10 cellular contexts compared by ENCODE assay signal in genomic region chr10:11560076-11560709, GRCh38. TPM values are rescaled to one million over a fixed set of nuclear protein-coding genes. Genes with fewer than 3 reads are reported as not detected.
A peak's percentile ranks its signal among the peaks of the same experiment; 100 is the strongest.
DNase-seq lines count a peak whose midpoint lies in the region; ATAC-seq, FAIRE-seq and TF ChIP-seq lines count a peak whose summit lies in the region.
"Had no signal": no experiment of that assay in that cellular context is flagged by ENCODE, and none has a peak within 500 bp of the region (broad histone marks: within the 10 kb centered on the region; RNA-seq: fewer than 3 reads in every experiment).

No MANE protein-coding gene starts in this region.

- H3K4me1 Mint-ChIP-seq in Calu3 (ENCODE audit: low read depth, unreplicated experiment) = peaks cover 67% of the 10 kb centered on the region

- H3K27ac Mint-ChIP-seq in Calu3 (ENCODE audit: unreplicated experiment) = no peak overlapping the region

- ATAC-seq in GM21390 (IDR thresholded peaks at IDR 0.05; ENCODE audit: unreplicated experiment) (peak; percentile 82), HG03442 (IDR thresholded peaks at IDR 0.05; ENCODE audit: unreplicated experiment) (peak; percentile 82)
- ATAC-seq in activated CD4-positive, CD25-positive, alpha-beta regulatory T cell treated with anti-CD3 and anti-CD28 coated beads, Interleukin-2, amount 50 U/mL, for 24 hours = no peak

- TF ChIP-seq POLR2A in endothelial cell of umbilical vein (IDR thresholded peaks at IDR 0.05; ENCODE audit: low read depth, low read length) = no peak

- no peaks in the 10 kb centered on the region for H3K9me3 ChIP-seq in endothelial cell of umbilical vein (replicated peaks; ENCODE audit: control insufficient read depth, insufficient read depth, low read length)
- H3K9me3 ChIP-seq: BE2C had no signal

- H3K4me3 Mint-ChIP-seq in Calu3 (ENCODE audit: low read depth, unreplicated experiment) = peak overlapping the region; percentile 41

- CTCF ChIA-PET in Calu3 (lab: Charles Lee) = interaction anchor here (0.6 to 1.2 kb wide), 3 partner anchors 8 to 127 kb away, joined by 3 read pairs; no protein-coding TSS in a partner anchor
- CTCF ChIA-PET in endothelial cell of umbilical vein (lab: Charles Lee) = interaction anchor here (0.9 to 1.2 kb wide), 3 partner anchors 15 to 198 kb away, joined by 3 to 5 read pairs (median 3); no protein-coding TSS in a partner anchor

- TF ChIP-seq CTCF in Calu3 (IDR thresholded peaks at IDR 0.05; ENCODE audit: unreplicated experiment) (no peak), endothelial cell of umbilical vein (IDR thresholded peaks at IDR 0.05; ENCODE audit: extremely low read depth in 1 of 2, insufficient read depth in 1 of 2, low read depth in 1 of 2, low read length in 2 of 2) (no peak)

- H2AFZ ChIP-seq in endothelial cell of umbilical vein (ENCODE audit: low read depth, low read length) = no peak overlapping the region

- peaks cover 4% of the 10 kb centered on the region for H3K9me3 Mint-ChIP-seq in Calu3 (ENCODE audit: low read depth, unreplicated experiment)

- dilution Hi-C loops in endothelial cell of umbilical vein (cut with MboI; ENCODE audit: extremely low pct_ligation_motif_present, low sequenced_read_pairs) = no loop called here

- FAIRE-seq in endothelial cell of umbilical vein (lab: Jason Lieb, UNC) = no peak

- no peak overlapping the region for H3K4me3 ChIP-seq in endothelial cell of umbilical vein (replicated peaks in 1 of 3; ENCODE audit: insufficient read depth in 1 of 3, low read depth in 1 of 3, low read length in 3 of 3)

- no peaks in the 10 kb centered on the region for H3K27me3 Mint-ChIP-seq in Calu3 (ENCODE audit: unreplicated experiment)

- no peaks in the 10 kb centered on the region for H3K36me3 ChIP-seq in endothelial cell of umbilical vein (ENCODE audit: control insufficient read depth in 2 of 2, extremely low read depth in 1 of 2, insufficient read depth in 2 of 2, low read length in 2 of 2)
- H3K36me3 ChIP-seq: BE2C had no signal

- no peaks in the 10 kb centered on the region for H3K9me1 ChIP-seq in endothelial cell of umbilical vein (replicated peaks; ENCODE audit: control insufficient read depth, extremely low read depth, insufficient read depth, low read length)

- peaks cover 5% of the 10 kb centered on the region for H3K36me3 Mint-ChIP-seq in Calu3 (ENCODE audit: insufficient read depth, unreplicated experiment)

- POLR2A ChIA-PET in endothelial cell of umbilical vein (lab: Charles Lee) = no interaction called here

- no peak overlapping the region for H3K9ac ChIP-seq in endothelial cell of umbilical vein (replicated peaks; ENCODE audit: extremely low read depth, insufficient read depth, low read length)

- H4K20me1 ChIP-seq in endothelial cell of umbilical vein (replicated peaks; ENCODE audit: control insufficient read depth, extremely low read depth, insufficient read depth, low read length) = peaks cover 6% of the 10 kb centered on the region

- H3K27me3 ChIP-seq in endothelial cell of umbilical vein (ENCODE audit: control insufficient read depth in 2 of 2, insufficient read depth in 2 of 2, low read length in 2 of 2) = no peaks in the 10 kb centered on the region
- H3K27me3 ChIP-seq: BE2C had no signal

- BruUV-seq in Calu3 (replicated peaks; lab: Mats Ljungman, UMichigan) (no TSS peak), endothelial cell of umbilical vein (replicated peaks; lab: Mats Ljungman, UMichigan) (no TSS peak)

- intact Hi-C loops in Calu3 (cut with micrococcal nuclease; ENCODE audit: unreplicated experiment) = loop anchor here (1.0 kb wide), 1 partner anchor 8 kb away; no protein-coding TSS in a partner anchor
- intact Hi-C loops in endothelial cell of umbilical vein (cut with micrococcal nuclease) = no loop called here
- intact Hi-C loops in posterior vena cava (cut with DNase I) = no loop called here

- no peak overlapping the region for H3K27ac ChIP-seq in endothelial cell of umbilical vein (ENCODE audit: insufficient read depth, low read depth, low read length)

- H3K4me2 ChIP-seq in endothelial cell of umbilical vein (ENCODE audit: insufficient read depth, low read length) = no peak overlapping the region

- H3K4me1 ChIP-seq in endothelial cell of umbilical vein (ENCODE audit: control insufficient read depth, extremely low read depth, insufficient read depth, low read length) = no peaks in the 10 kb centered on the region

- peaks cover 42% of the 10 kb centered on the region for H3K79me2 ChIP-seq in endothelial cell of umbilical vein (ENCODE audit: control insufficient read depth, insufficient read depth, low read length)

- DNase-seq in Calu3 (no peak), endothelial cell of umbilical vein (ENCODE audit: low read depth, low spot score) (peak; percentile 28), posterior vena cava (ENCODE audit: low spot score) (no peak), NCI-H1417 treated with DMSO at 0.1 percent for 48 hours (lab: John Stamatoyannopoulos, UW) (no peak), Ammon's horn (ENCODE audit: low spot score) (no peak)
- DNase-seq: BE2C, T-helper 1 cell had no signal

TF ChIP-seq in endothelial cell of umbilical vein, 7 proteins besides CTCF, POLR2A, EP300 and RAD21:
- TF ChIP-seq POLR2AphosphoS5 (IDR thresholded peaks at IDR 0.05; ENCODE audit: insufficient read depth, low read depth, low read length) = no peak
- TF ChIP-seq EZH2 (IDR thresholded peaks at IDR 0.05; ENCODE audit: borderline replicate concordance, low read depth, low read length, severe bottlenecking) = no peak
- no peak for TF ChIP-seq FOS (IDR thresholded peaks at IDR 0.05; ENCODE audit: borderline replicate concordance, insufficient read depth, low read length)
- TF ChIP-seq MYC (IDR thresholded peaks at IDR 0.05; ENCODE audit: low read depth, low read length) = no peak
- TF ChIP-seq MAX (IDR thresholded peaks at IDR 0.05; ENCODE audit: insufficient read depth, insufficient read length) = no peak
- no peak for TF ChIP-seq JUN (IDR thresholded peaks at IDR 0.05; ENCODE audit: borderline replicate concordance, insufficient read depth, insufficient read length, low read depth)
- TF ChIP-seq GATA2 (IDR thresholded peaks at IDR 0.05; ENCODE audit: insufficient read depth, insufficient read length, low read depth, low read length) = no peak
TF ChIP-seq in endothelial cell of umbilical vein: peak in this region for 0.

RNA-seq across cellular contexts. Expression of gene USP6NL, which starts 51.3 kb away (rescaled TPM):
- total RNA-seq in Calu3 (2022) (25.3 and 27.5 TPM in 2 replicates), endothelial cell of umbilical vein (26.9 and 29.2 TPM in 2 replicates), posterior vena cava (10 to 100 TPM; 11.2 to 18.4 TPM)
- 11.0 and 13.5 TPM in 2 replicates for polyA plus RNA-seq in endothelial cell of umbilical vein
- polyA plus RNA-seq in endothelial cell of umbilical vein (2011; cell fraction: cytosol; rRNA removed) = 13.5 and 13.8 TPM in 2 replicates
- 24.6 and 28.5 TPM in 2 replicates for polyA plus RNA-seq in endothelial cell of umbilical vein (2011; cell fraction: nucleus; rRNA removed)
- 17.1 and 19.4 TPM in 2 replicates for polyA plus RNA-seq in endothelial cell of umbilical vein (2012)
- 21.6 and 25.7 TPM in 2 replicates for polyA minus RNA-seq in endothelial cell of umbilical vein
- polyA minus RNA-seq in endothelial cell of umbilical vein (2011; cell fraction: cytosol; rRNA and poly(A)+ RNA removed) = 3.6 TPM
- polyA minus RNA-seq in endothelial cell of umbilical vein (2011; cell fraction: nucleus; rRNA and poly(A)+ RNA removed) = 38.7 and 46.7 TPM in 2 replicates

Comparison
In these comparisons a context has a peak if more than half of its experiments do, and no peak if none do; other contexts are left out.
1. ATAC-seq: peak in GM21390 (single experiment) and HG03442 (single experiment); none in activated CD4-positive, CD25-positive, alpha-beta regulatory T cell treated with anti-CD3 and anti-CD28 coated beads, Interleukin-2, amount 50 U/mL, for 24 hours (0 of 2).